33 cellular contexts compared by ENCODE assay signal in the genomic region with DNA sequence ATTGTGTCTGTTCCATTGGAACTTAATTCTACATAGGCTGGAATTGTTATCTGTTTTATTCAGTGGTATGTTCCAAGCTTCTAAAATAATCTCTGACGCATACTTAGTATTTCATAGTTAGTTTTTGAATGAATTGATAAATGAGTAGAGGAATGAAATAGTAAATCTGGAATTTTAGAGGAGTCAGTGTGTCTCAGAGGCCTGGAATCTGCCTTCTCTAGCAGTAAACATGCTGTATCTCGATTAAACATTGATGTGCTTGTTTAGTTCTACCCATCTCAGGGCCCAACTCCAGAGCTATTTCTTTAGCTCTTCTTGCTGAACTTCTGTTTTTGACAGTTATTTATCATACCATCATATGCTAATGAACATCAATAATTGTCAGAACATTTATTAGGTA.
DNase-seq lines count a peak whose midpoint lies in the region; ATAC-seq, FAIRE-seq and TF ChIP-seq lines count a peak whose summit lies in the region.
"Had no signal": no experiment of that assay in that cellular context is flagged by ENCODE, and none has a peak within 500 bp of the region (broad histone marks: within the 10 kb centered on the region; RNA-seq: fewer than 3 reads in every experiment).

No MANE protein-coding gene starts in this region.

- no peak overlapping the region for H3K9ac ChIP-seq in astrocyte (ENCODE audit: low read length)
- H3K9ac ChIP-seq: BLaER1; BLaER1 treated with 17β-estradiol and CSF1 and Interleukin-3, amounts not matched to agents 10 nM and 100 nM had no signal

- DNase-seq in astrocyte (ENCODE audit: low read depth) (no peak), omental fat pad (ENCODE audit: low spot score) (no peak), posterior cingulate gyrus (no peak)
- DNase-seq: 8988T; ACHN; AML-193; BE2C; C1 segment of cervical spinal cord; Caco-2; Calu3; CD4-positive, alpha-beta memory T cell; CD4-positive, alpha-beta T cell; CD4-positive, CD25-positive, alpha-beta regulatory T cell; CD8-positive, alpha-beta memory T cell; CD8-positive, alpha-beta T cell; COR-L47; DMS 273 treated with DMSO at 0.1 percent for 48 hours; DMS153; DMS53; DMS79; DMS79 treated with DMSO at 0.1 percent for 48 hours; DND-41; EL had no signal

- no peaks in the 10 kb centered on the region for H3K79me2 ChIP-seq in astrocyte (ENCODE audit: insufficient read depth, low read length)

- no peaks in the 10 kb centered on the region for H3K27me3 ChIP-seq in astrocyte (ENCODE audit: insufficient read depth, low read length)
- H3K27me3 ChIP-seq: BE2C had no signal

- no peaks in the 10 kb centered on the region for H3K9me3 Mint-ChIP-seq in astrocyte (ENCODE audit: unreplicated experiment)
- H3K9me3 Mint-ChIP-seq: CD4-positive, alpha-beta T cell; CD8-positive, alpha-beta T cell had no signal

- intact Hi-C loops in posterior cingulate gyrus (cut with DNase I) = no loop called here

- TF ChIP-seq CTCF in astrocyte (IDR thresholded peaks at IDR 0.05; ENCODE audit: insufficient read depth, low read depth, low read length) = no peak
- TF ChIP-seq CTCF in omental fat pad (IDR thresholded peaks at IDR 0.05) = no peak

- peak; percentile 85 for ATAC-seq in omental fat pad (ENCODE audit: low FRiP score)
- ATAC-seq in HG03159 (IDR thresholded peaks at IDR 0.05; ENCODE audit: unreplicated experiment) = no peak
- ATAC-seq: A549; CD8-positive, alpha-beta T cell had no signal

- H3K27ac Mint-ChIP-seq in astrocyte (ENCODE audit: unreplicated experiment) = no peak overlapping the region
- H3K27ac Mint-ChIP-seq: B cell; CD14-positive monocyte; CD4-positive, alpha-beta memory T cell; CD4-positive, alpha-beta T cell; CD4-positive, CD25-positive, alpha-beta regulatory T cell; CD8-positive, alpha-beta memory T cell; CD8-positive, alpha-beta T cell had no signal

- no peak overlapping the region for H3K4me2 ChIP-seq in astrocyte (ENCODE audit: low read length)
- H3K4me2 ChIP-seq: A549; BLaER1; BLaER1 treated with 17β-estradiol and CSF1 and Interleukin-3, amounts not matched to agents 10 nM and 100 nM had no signal

- H3K27me3 Mint-ChIP-seq in astrocyte (ENCODE audit: low read depth, unreplicated experiment) = no peaks in the 10 kb centered on the region
- H3K27me3 Mint-ChIP-seq: B cell; CD4-positive, alpha-beta memory T cell; CD4-positive, alpha-beta T cell; CD4-positive, CD25-positive, alpha-beta regulatory T cell had no signal

- no peaks in the 10 kb centered on the region for H3K36me3 Mint-ChIP-seq in astrocyte (ENCODE audit: low read depth, unreplicated experiment)
- H3K36me3 Mint-ChIP-seq: CD14-positive monocyte; CD4-positive, alpha-beta memory T cell; CD4-positive, CD25-positive, alpha-beta regulatory T cell; CD8-positive, alpha-beta memory T cell; CD8-positive, alpha-beta T cell had no signal

- no peaks in the 10 kb centered on the region for H3K9me3 ChIP-seq in astrocyte (ENCODE audit: insufficient read depth, low read depth, low read length)
- H3K9me3 ChIP-seq: A549; BE2C; BLaER1; BLaER1 treated with 17β-estradiol and CSF1 and Interleukin-3, amounts not matched to agents 10 nM and 100 nM; Caco-2 had no signal

- no peaks in the 10 kb centered on the region for H3K4me1 Mint-ChIP-seq in astrocyte (ENCODE audit: low read depth, unreplicated experiment)
- H3K4me1 Mint-ChIP-seq: B cell; CD14-positive monocyte; CD4-positive, alpha-beta memory T cell; CD4-positive, CD25-positive, alpha-beta regulatory T cell; CD8-positive, alpha-beta memory T cell had no signal

- FAIRE-seq in astrocyte (lab: Jason Lieb, UNC) = peak; percentile 73
- FAIRE-seq: A204.1, D721Med had no signal

- no peaks in the 10 kb centered on the region for H3K4me1 ChIP-seq in astrocyte (ENCODE audit: insufficient read depth, low read length)
- H3K4me1 ChIP-seq: A549; BE2C; BLaER1; BLaER1 treated with 17β-estradiol and CSF1 and Interleukin-3, amounts not matched to agents 10 nM and 100 nM; Caco-2 had no signal

- no peaks in the 10 kb centered on the region for H4K20me1 ChIP-seq in astrocyte (ENCODE audit: insufficient read depth, low read length)
- H4K20me1 ChIP-seq: BLaER1; BLaER1 treated with 17β-estradiol and CSF1 and Interleukin-3, amounts not matched to agents 10 nM and 100 nM had no signal

- no peak overlapping the region for H2AFZ ChIP-seq in astrocyte (ENCODE audit: low read depth, low read length)

- H3K4me3 Mint-ChIP-seq in astrocyte (ENCODE audit: unreplicated experiment) = no peak overlapping the region
- H3K4me3 Mint-ChIP-seq: B cell; CD14-positive monocyte; CD4-positive, alpha-beta memory T cell; CD4-positive, alpha-beta T cell; CD4-positive, CD25-positive, alpha-beta regulatory T cell; CD8-positive, alpha-beta memory T cell; CD8-positive, alpha-beta T cell had no signal

- no peak overlapping the region for H3K27ac ChIP-seq in astrocyte (ENCODE audit: low read depth, low read length)
- H3K27ac ChIP-seq: 22Rv1; A549; BLaER1; BLaER1 treated with 17β-estradiol and CSF1 and Interleukin-3, amounts not matched to agents 10 nM and 100 nM; C4-2B had no signal

- no peak overlapping the region for H3K4me3 ChIP-seq in astrocyte (ENCODE audit: insufficient read depth, low read depth, low read length)
- H3K4me3 ChIP-seq: A549; BLaER1; BLaER1 treated with 17β-estradiol and CSF1 and Interleukin-3, amounts not matched to agents 10 nM and 100 nM had no signal

- H3K36me3 ChIP-seq in astrocyte (ENCODE audit: insufficient read depth, low read length) = no peaks in the 10 kb centered on the region
- H3K36me3 ChIP-seq: BE2C; BLaER1; BLaER1 treated with 17β-estradiol and CSF1 and Interleukin-3, amounts not matched to agents 10 nM and 100 nM had no signal
